23 cellular contexts compared by ENCODE assay signal in genomic region chr2:193891021-193891420, GRCh38.
A peak's percentile ranks its signal among the peaks of the same experiment; 100 is the strongest.
DNase-seq lines count a peak whose midpoint lies in the region; ATAC-seq lines count a peak whose summit lies in the region.
"Had no signal": no experiment of that assay in that cellular context is flagged by ENCODE, and none has a peak within 500 bp of the region (broad histone marks: within the 10 kb centered on the region; RNA-seq: fewer than 3 reads in every experiment).

No MANE protein-coding gene starts in this region.

- no peak overlapping the region for H3K4me3 ChIP-seq in SJCRH30
- H3K4me3 ChIP-seq: gastroesophageal sphincter, K562 had no signal

- no peaks in the 10 kb centered on the region for H3K4me1 ChIP-seq in SJCRH30
- H3K4me1 ChIP-seq: Caco-2, gastroesophageal sphincter had no signal

- H3K27me3 ChIP-seq in SJCRH30, result no peaks in the 10 kb centered on the region
- H3K27me3 ChIP-seq: gastroesophageal sphincter had no signal

- DNase-seq in RPMI7951 (ENCODE audit: low read depth), result peak; percentile 2
- DNase-seq in head of caudate nucleus, result no peak
- no peak for DNase-seq in NCI-H2081 (lab: John Stamatoyannopoulos, UW)
- no peak for DNase-seq in SJCRH30
- DNase-seq: activated effector memory CD4-positive, alpha-beta T cell treated with anti-CD3 and anti-CD28 coated beads, Interleukin-2, amount 50 U/mL, for 16 hours; AML-193; amygdala; Caco-2; caudate nucleus; erythroblast; left colon; NCI-H1930; NCI-H446 treated with DMSO at 0.1 percent for 48 hours; nephron progenitor cell; posterior cingulate gyrus; SIG-M5; stimulated activated CD4-positive, alpha-beta T cell treated with anti-CD3 and anti-CD28 coated beads, Interleukin-4, amount 100 ng/mL, for 24 hours had no signal

- intact Hi-C loops in head of caudate nucleus (cut with DNase I), result no loop called here

- ATAC-seq in GM18858 (IDR thresholded peaks at IDR 0.05; ENCODE audit: unreplicated experiment) (peak; percentile 61), GM19468 (IDR thresholded peaks at IDR 0.05; ENCODE audit: extremely low read depth, unreplicated experiment) (peak; percentile 19), HG03039 (IDR thresholded peaks at IDR 0.05; ENCODE audit: unreplicated experiment) (peak; percentile 37)
- ATAC-seq: gastroesophageal sphincter, K562, left colon, WTC11 had no signal

- no peaks in the 10 kb centered on the region for H3K36me3 ChIP-seq in SJCRH30
- H3K36me3 ChIP-seq: gastroesophageal sphincter had no signal

- H3K9me3 ChIP-seq in SJCRH30 (replicated peaks), result no peaks in the 10 kb centered on the region
- H3K9me3 ChIP-seq: Caco-2, gastroesophageal sphincter had no signal

- no peak overlapping the region for H3K27ac ChIP-seq in SJCRH30
- H3K27ac ChIP-seq: gastroesophageal sphincter had no signal
